11 cellular contexts compared by ENCODE assay signal in genomic region chr13:29922896-29923295, GRCh38.
DNase-seq lines count a peak whose midpoint lies in the region; ATAC-seq, FAIRE-seq and TF ChIP-seq lines count a peak whose summit lies in the region.
"Had no signal": no experiment of that assay in that cellular context is flagged by ENCODE, and none has a peak within 500 bp of the region (broad histone marks: within the 10 kb centered on the region; RNA-seq: fewer than 3 reads in every experiment).

No MANE protein-coding gene starts in this region.

- FAIRE-seq in HTR-8/SVneo (lab: Jason Lieb, UNC): no peak

- no peak overlapping the region for H2BK120ac ChIP-seq in neuronal stem cell (ENCODE audit: low read depth, low read length)

- H3K4me1 Mint-ChIP-seq in progenitor cell of endocrine pancreas (ENCODE audit: low read depth): peaks cover 38% of the 10 kb centered on the region
- H3K4me1 Mint-ChIP-seq in activated CD4-positive, alpha-beta memory T cell treated with anti-CD3 and anti-CD28 coated beads, Interleukin-2, amount 10 ng/mL, durations not matched to agents 7 days and 5 days: peaks cover 42% of the 10 kb centered on the region

- H3K9ac ChIP-seq in PC-3 (ENCODE audit: low read length) (peak overlapping the region; percentile 55), neuronal stem cell (ENCODE audit: low read depth, low read length, poor library complexity) (no peak overlapping the region)

- H2BK5ac ChIP-seq in neuronal stem cell (ENCODE audit: low read length): no peak overlapping the region

- POLR2A ChIA-PET in PC-3 (lab: Charles Lee; ENCODE audit: unreplicated experiment): no interaction called here
- POLR2A ChIA-PET in activated CD4-positive, alpha-beta memory T cell treated with anti-CD3 and anti-CD28 coated beads, Interleukin-2, amount 10 ng/mL, durations not matched to agents 7 days and 5 days (lab: Charles Lee): interaction anchor here (1.0 to 6.5 kb wide), 2 partner anchors 13 to 74 kb away, joined by 3 to 45 read pairs; no protein-coding TSS in a partner anchor

- no peaks in the 10 kb centered on the region for H4K20me1 ChIP-seq in PC-3 (ENCODE audit: low read length)

- H4K8ac ChIP-seq in neuronal stem cell (ENCODE audit: low read depth, low read length): no peak overlapping the region

- TF ChIP-seq CTCF in PC-3 (conservative IDR thresholded peaks at IDR 0.05; ENCODE audit: low read depth, low read length) (no peak), esophagus squamous epithelium (IDR thresholded peaks at IDR 0.05) (no peak), progenitor cell of endocrine pancreas (IDR thresholded peaks at IDR 0.05; ENCODE audit: unreplicated experiment) (no peak)

- TF ChIP-seq POLR2A in esophagus squamous epithelium (IDR thresholded peaks at IDR 0.05): no peak

- H2AFZ ChIP-seq in PC-3 (ENCODE audit: low read length) (no peak overlapping the region), neuronal stem cell (ENCODE audit: low read length) (no peak overlapping the region)

- intact Hi-C loops in PC-3 (cut with micrococcal nuclease) (loop anchor here (5.0 kb wide), 1 partner anchor 56 kb away; no protein-coding TSS in a partner anchor), esophagus squamous epithelium (cut with DNase I) (loop anchor here (10.0 kb wide), 1 partner anchor 192 kb away; no protein-coding TSS in a partner anchor)

- CTCF ChIA-PET in PC-3 (lab: Charles Lee): interaction anchor here (0.7 kb wide), 1 partner anchor 72 kb away, joined by 5 read pairs; the partner anchor contains the start of gene UBL3
- CTCF ChIA-PET in activated CD4-positive, alpha-beta memory T cell treated with anti-CD3 and anti-CD28 coated beads, Interleukin-2, amount 10 ng/mL, durations not matched to agents 7 days and 5 days (lab: Charles Lee): interaction anchor here (0.9 to 4.8 kb wide), 12 partner anchors 11 to 190 kb away, joined by 3 to 80 read pairs (median 9); no protein-coding TSS in a partner anchor

- no peak overlapping the region for H4K91ac ChIP-seq in neuronal stem cell (ENCODE audit: low read depth, low read length, poor library complexity)

- no peak overlapping the region for H3K18ac ChIP-seq in neuronal stem cell (ENCODE audit: low read length)

- no peaks in the 10 kb centered on the region for H3K79me2 ChIP-seq in PC-3 (ENCODE audit: low read length)

- H3K27ac ChIP-seq in PC-3 (ENCODE audit: low read length): peak overlapping the region; percentile 92
- peak overlapping the region; percentile 83 to 93 (median 88) for H3K27ac ChIP-seq in esophagus squamous epithelium
- no peak overlapping the region for H3K27ac ChIP-seq in neuronal stem cell (replicated peaks; ENCODE audit: low read length)

- H3K4ac ChIP-seq in neuronal stem cell (ENCODE audit: low read length): no peak overlapping the region

- no peak overlapping the region for H2AK5ac ChIP-seq in neuronal stem cell (ENCODE audit: low read depth, low read length)

- H2BK12ac ChIP-seq in neuronal stem cell (ENCODE audit: low read length): no peak overlapping the region

- no peak overlapping the region for H3K23ac ChIP-seq in neuronal stem cell (ENCODE audit: low read depth, low read length, poor library complexity)

- H3K79me1 ChIP-seq in neuronal stem cell (ENCODE audit: low read depth, low read length): no peaks in the 10 kb centered on the region

- no peak overlapping the region for H2BK15ac ChIP-seq in neuronal stem cell (ENCODE audit: low read length)

- H3K4me3 Mint-ChIP-seq in progenitor cell of endocrine pancreas (ENCODE audit: low read depth): no peak overlapping the region
- H3K4me3 Mint-ChIP-seq in activated CD4-positive, alpha-beta memory T cell treated with anti-CD3 and anti-CD28 coated beads, Interleukin-2, amount 10 ng/mL, durations not matched to agents 7 days and 5 days: no peak overlapping the region
- H3K4me3 Mint-ChIP-seq: dendritic cell treated with granulocyte-macrophage colony-stimulating factor and Interleukin-4, amounts not matched to agents 40 ng/mL and 50 ng/mL, for 4 days had no signal

- peak overlapping the region; percentile 99 for H3K27ac Mint-ChIP-seq in progenitor cell of endocrine pancreas
- no peak overlapping the region for H3K27ac Mint-ChIP-seq in activated CD4-positive, alpha-beta memory T cell treated with anti-CD3 and anti-CD28 coated beads, Interleukin-2, amount 10 ng/mL, durations not matched to agents 7 days and 5 days
- H3K27ac Mint-ChIP-seq: dendritic cell treated with granulocyte-macrophage colony-stimulating factor and Interleukin-4, amounts not matched to agents 40 ng/mL and 50 ng/mL, for 4 days had no signal

- H3K36me3 ChIP-seq in PC-3 (ENCODE audit: low read depth, low read length) (no peaks in the 10 kb centered on the region), esophagus squamous epithelium (no peaks in the 10 kb centered on the region), neuronal stem cell (replicated peaks in 1 of 2; ENCODE audit: control insufficient read depth in 2 of 2, insufficient read depth in 2 of 2, low read length in 2 of 2) (no peaks in the 10 kb centered on the region)

- H3K9me3 ChIP-seq in PC-3 (ENCODE audit: low read length): no peaks in the 10 kb centered on the region
- no peaks in the 10 kb centered on the region for H3K9me3 ChIP-seq in esophagus squamous epithelium
- peaks cover 2 to 4% of the 10 kb centered on the region in 2 donors for H3K9me3 ChIP-seq in neuronal stem cell (replicated peaks in 1 of 2; ENCODE audit: control insufficient read depth in 2 of 2, insufficient read depth in 1 of 2, low read depth in 1 of 2, low read length in 2 of 2)

- H3K4me2 ChIP-seq in PC-3 (ENCODE audit: low read length) (peak overlapping the region; percentile 80), neuronal stem cell (ENCODE audit: insufficient read depth, low read length, poor library complexity, severe bottlenecking) (no peak overlapping the region)

- no peaks in the 10 kb centered on the region for H3K9me2 ChIP-seq in PC-3 (replicated peaks; ENCODE audit: low read length)

- no peaks in the 10 kb centered on the region for H3K27me3 Mint-ChIP-seq in progenitor cell of endocrine pancreas
- H3K27me3 Mint-ChIP-seq in activated CD4-positive, alpha-beta memory T cell treated with anti-CD3 and anti-CD28 coated beads, Interleukin-2, amount 10 ng/mL, durations not matched to agents 7 days and 5 days: no peaks in the 10 kb centered on the region
- H3K27me3 Mint-ChIP-seq: dendritic cell treated with granulocyte-macrophage colony-stimulating factor and Interleukin-4, amounts not matched to agents 40 ng/mL and 50 ng/mL, for 4 days had no signal

- H3K14ac ChIP-seq in neuronal stem cell (ENCODE audit: low read length): no peak overlapping the region

- peaks cover 6% of the 10 kb centered on the region for H3F3A ChIP-seq in PC-3 (ENCODE audit: low read length, unreplicated experiment)

- 85 to 90% methylated on average over 3 of the region's 3 CpGs for WGBS in esophagus squamous epithelium, 2 donors
- WGBS in neuronal stem cell (ENCODE audit: extremely low coverage in 2 of 2, insufficient read length in 2 of 2, insufficient replicate concordance in 1 of 2), 2 donors: no CpG with 5 or more reads among the region's 3 CpGs

- H3K36me3 Mint-ChIP-seq in progenitor cell of endocrine pancreas (ENCODE audit: insufficient read depth): no peaks in the 10 kb centered on the region
- no peaks in the 10 kb centered on the region for H3K36me3 Mint-ChIP-seq in activated CD4-positive, alpha-beta memory T cell treated with anti-CD3 and anti-CD28 coated beads, Interleukin-2, amount 10 ng/mL, durations not matched to agents 7 days and 5 days (ENCODE audit: low read depth)

- peak; percentile 30 for DNase-seq in AG08396 (ENCODE audit: low spot score)
- peak; percentile 72 for DNase-seq in PC-3
- no peak for DNase-seq in esophagus squamous epithelium (lab: John Stamatoyannopoulos, UW)
- no peak for DNase-seq in progenitor cell of endocrine pancreas (ENCODE audit: low spot score, unreplicated experiment)
- DNase-seq in HTR-8/SVneo (ENCODE audit: insufficient read length, low spot score): no peak
- no peak for DNase-seq in activated CD4-positive, alpha-beta memory T cell treated with anti-CD3 and anti-CD28 coated beads, Interleukin-2, amount 10 ng/mL, durations not matched to agents 7 days and 5 days
- DNase-seq in neuronal stem cell (ENCODE audit: low spot score): no peak
- DNase-seq: activated T-cell treated with anti-CD3 and anti-CD28 coated beads, Interleukin-2, amount 50 U/mL, for 1 hour; NCI-H2171 treated with DMSO at 0.1 percent for 48 hours had no signal

- ATAC-seq in PC-3: no peak
- no peak for ATAC-seq in HG03139 (IDR thresholded peaks at IDR 0.05; ENCODE audit: unreplicated experiment)

- H3K4me3 ChIP-seq in PC-3 (ENCODE audit: low read length): peak overlapping the region; percentile 51
- no peak overlapping the region for H3K4me3 ChIP-seq in esophagus squamous epithelium
- no peak overlapping the region for H3K4me3 ChIP-seq in neuronal stem cell (ENCODE audit: low read length in 2 of 2)

- BruUV-seq in PC-3 (replicated peaks; lab: Mats Ljungman, UMichigan): TSS peak; percentile 56

- H3K9me3 Mint-ChIP-seq in progenitor cell of endocrine pancreas (ENCODE audit: low read depth): peaks cover 4% of the 10 kb centered on the region
- no peaks in the 10 kb centered on the region for H3K9me3 Mint-ChIP-seq in activated CD4-positive, alpha-beta memory T cell treated with anti-CD3 and anti-CD28 coated beads, Interleukin-2, amount 10 ng/mL, durations not matched to agents 7 days and 5 days
- H3K9me3 Mint-ChIP-seq: dendritic cell treated with granulocyte-macrophage colony-stimulating factor and Interleukin-4, amounts not matched to agents 40 ng/mL and 50 ng/mL, for 4 days had no signal

- H3K4me1 ChIP-seq in PC-3 (ENCODE audit: insufficient read depth, low read length) (peaks cover 83% of the 10 kb centered on the region), esophagus squamous epithelium (peaks cover 45 to 90% (median 46%) of the 10 kb centered on the region in 3 donors), neuronal stem cell (ENCODE audit: control insufficient read depth in 2 of 2, insufficient read depth in 1 of 2, low read depth in 1 of 2, low read length in 2 of 2) (peaks cover 8 to 20% of the 10 kb centered on the region in 2 donors)

- H3K27me3 ChIP-seq in PC-3 (ENCODE audit: low read length) (no peaks in the 10 kb centered on the region), esophagus squamous epithelium (no peaks in the 10 kb centered on the region), neuronal stem cell (ENCODE audit: control insufficient read depth in 3 of 3, insufficient read depth in 3 of 3, low read depth in 1 of 3, low read length in 3 of 3) (no peaks in the 10 kb centered on the region)

Comparison
In these comparisons a context has a peak if more than half of its experiments do, and no peak if none do; other contexts are left out.
1. DNase-seq: peak in AG08396 (single experiment) and PC-3 (single experiment); none in esophagus squamous epithelium (single experiment), progenitor cell of endocrine pancreas (single experiment), HTR-8/SVneo (single experiment), activated CD4-positive, alpha-beta memory T cell treated with anti-CD3 and anti-CD28 coated beads, Interleukin-2, amount 10 ng/mL, durations not matched to agents 7 days and 5 days (single experiment) and neuronal stem cell (single experiment).